ENCODE assay signal across 14 cellular contexts in the genomic region with DNA sequence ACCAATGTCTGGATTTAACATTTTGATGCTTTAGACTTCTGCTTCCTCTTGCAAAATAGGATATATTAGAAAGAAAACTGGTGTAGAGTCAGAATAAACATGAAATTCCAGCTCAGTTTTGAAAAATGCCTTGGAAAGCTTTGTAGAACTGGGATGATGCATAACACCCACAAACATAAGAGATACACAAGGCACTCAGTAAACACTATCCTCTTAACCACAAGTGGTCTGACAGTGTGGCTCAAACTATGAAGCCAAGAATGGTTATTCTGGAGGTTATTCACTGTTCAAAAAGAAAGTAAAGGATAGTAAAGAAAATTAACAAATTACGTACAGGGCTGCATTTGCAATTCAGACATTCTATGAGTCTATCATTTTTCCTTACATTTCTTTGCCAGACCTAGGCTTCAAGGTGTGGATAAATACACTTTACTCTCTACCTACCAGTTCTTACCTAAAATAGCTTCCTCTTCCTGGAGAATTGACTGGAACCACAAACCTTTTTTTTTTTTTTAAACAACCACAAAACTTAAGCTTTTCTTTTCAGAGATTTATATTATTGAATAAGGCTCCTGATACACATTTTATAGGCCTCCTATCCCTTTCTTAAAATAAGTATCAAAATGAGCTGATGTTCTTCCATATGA. TPM values are rescaled to one million over a fixed set of nuclear protein-coding genes. Genes with fewer than 3 reads are reported as not detected.
DNase-seq lines count a peak whose midpoint lies in the region; ATAC-seq and TF ChIP-seq lines count a peak whose summit lies in the region.
"Had no signal": no experiment of that assay in that cellular context is flagged by ENCODE, and none has a peak within 500 bp of the region (broad histone marks: within the 10 kb centered on the region; RNA-seq: fewer than 3 reads in every experiment).

No MANE protein-coding gene starts in this region.

- H3K27me3 Mint-ChIP-seq in activated CD4-positive, alpha-beta T cell treated with anti-CD3 and anti-CD28 coated beads, Interleukin-2, amount 10 ng/mL, durations not matched to agents 24 days and 14 days, result no peaks in the 10 kb centered on the region
- no peaks in the 10 kb centered on the region for H3K27me3 Mint-ChIP-seq in progenitor cell of endocrine pancreas

- H3K36me3 Mint-ChIP-seq in activated CD4-positive, alpha-beta T cell treated with anti-CD3 and anti-CD28 coated beads, Interleukin-2, amount 10 ng/mL, durations not matched to agents 24 days and 14 days (ENCODE audit: low read depth), result peaks cover 33% of the 10 kb centered on the region
- peaks cover 22% of the 10 kb centered on the region for H3K36me3 Mint-ChIP-seq in progenitor cell of endocrine pancreas (ENCODE audit: insufficient read depth)

- DNase-seq in activated CD4-positive, alpha-beta T cell treated with anti-CD3 and anti-CD28 coated beads, Interleukin-2, amount 10 ng/mL, durations not matched to agents 24 days and 14 days, result no peak
- DNase-seq in activated CD4-positive, alpha-beta T cell treated with anti-CD3 and anti-CD28 coated beads for 48 hours, result no peak
- DNase-seq in M059J (ENCODE audit: low read depth) (peak; percentile 37), choroid plexus epithelial cell (ENCODE audit: low read depth) (peak; percentile 57), progenitor cell of endocrine pancreas (ENCODE audit: low spot score, unreplicated experiment) (no peak), RKO (ENCODE audit: low spot score) (no peak)
- DNase-seq: dermis blood vessel endothelial cell; head of caudate nucleus; MG63; NK-92 treated with Interleukin-12 subunit alpha and Interleukin-12 subunit beta, amount 100 ng/mL, for 24 hours; right lobe of liver had no signal

- no peaks in the 10 kb centered on the region for H3K9me3 Mint-ChIP-seq in activated CD4-positive, alpha-beta T cell treated with anti-CD3 and anti-CD28 coated beads, Interleukin-2, amount 10 ng/mL, durations not matched to agents 24 days and 14 days
- no peaks in the 10 kb centered on the region for H3K9me3 Mint-ChIP-seq in progenitor cell of endocrine pancreas (ENCODE audit: low read depth)
- H3K9me3 Mint-ChIP-seq: activated T-helper 2 cell treated with anti-CD3 and anti-CD28 coated beads, Interferon-gamma antibody, Interleukin-2, Interleukin-4, amounts not matched to agents 10 μg/mL and 5 μg/mL and 100 μg/mL, durations not matched to agents 14 hours and 24 hours and 36 hours had no signal

- H3K27ac Mint-ChIP-seq in activated CD4-positive, alpha-beta T cell treated with anti-CD3 and anti-CD28 coated beads, Interleukin-2, amount 10 ng/mL, durations not matched to agents 24 days and 14 days, result no peak overlapping the region
- peak overlapping the region; percentile 83 for H3K27ac Mint-ChIP-seq in progenitor cell of endocrine pancreas
- H3K27ac Mint-ChIP-seq: activated T-helper 2 cell treated with anti-CD3 and anti-CD28 coated beads, Interferon-gamma antibody, Interleukin-2, Interleukin-4, amounts not matched to agents 10 μg/mL and 5 μg/mL and 100 μg/mL, durations not matched to agents 14 hours and 24 hours and 36 hours had no signal

- H3K4me1 Mint-ChIP-seq in activated CD4-positive, alpha-beta T cell treated with anti-CD3 and anti-CD28 coated beads, Interleukin-2, amount 10 ng/mL, durations not matched to agents 24 days and 14 days, result peaks cover 23% of the 10 kb centered on the region
- peaks cover 34% of the 10 kb centered on the region for H3K4me1 Mint-ChIP-seq in progenitor cell of endocrine pancreas (ENCODE audit: low read depth)

- intact Hi-C loops in activated CD4-positive, alpha-beta T cell treated with anti-CD3 and anti-CD28 coated beads, Interleukin-2, amount 10 ng/mL, durations not matched to agents 24 days and 14 days (cut with micrococcal nuclease), result loop anchor here (1.0 kb wide), 1 partner anchor 9 kb away; a partner anchor contains a TSS

- ATAC-seq in GM18519 (IDR thresholded peaks at IDR 0.05; ENCODE audit: low FRiP score, unreplicated experiment) (no peak), GM21786 (IDR thresholded peaks at IDR 0.05; ENCODE audit: unreplicated experiment) (no peak)

- TF ChIP-seq CTCF in choroid plexus epithelial cell (conservative IDR thresholded peaks at IDR 0.05; ENCODE audit: low read depth, low read length), result no peak
- no peak for TF ChIP-seq CTCF in progenitor cell of endocrine pancreas (IDR thresholded peaks at IDR 0.05; ENCODE audit: unreplicated experiment)

- peak overlapping the region; percentile 43 for H3K4me3 Mint-ChIP-seq in activated CD4-positive, alpha-beta T cell treated with anti-CD3 and anti-CD28 coated beads, Interleukin-2, amount 10 ng/mL, durations not matched to agents 24 days and 14 days
- H3K4me3 Mint-ChIP-seq in progenitor cell of endocrine pancreas (ENCODE audit: low read depth), result no peak overlapping the region

- no peak overlapping the region for H3K4me3 ChIP-seq in choroid plexus epithelial cell (ENCODE audit: low read depth, low read length)
- H3K4me3 ChIP-seq: MG63, right lobe of liver had no signal

RNA-seq across cellular contexts. Expression of a gene that starts 9.0 kb away (rescaled TPM):
- 26.3 and 31.3 TPM in 2 replicates for total RNA-seq in activated CD4-positive, alpha-beta T cell treated with anti-CD3 and anti-CD28 coated beads, Interleukin-2, amount 10 ng/mL, durations not matched to agents 24 days and 14 days
- 24.1 and 27.6 TPM in 2 replicates for total RNA-seq in M059J (2014; rRNA removed; shearing (Covaris generic))
- 23.4 and 24.5 TPM in 2 replicates for total RNA-seq in progenitor cell of endocrine pancreas

Comparison
In these comparisons a context has a peak if more than half of its experiments do, and no peak if none do; other contexts are left out.
1. DNase-seq: peak in M059J (single experiment) and choroid plexus epithelial cell (single experiment); none in activated CD4-positive, alpha-beta T cell treated with anti-CD3 and anti-CD28 coated beads, Interleukin-2, amount 10 ng/mL, durations not matched to agents 24 days and 14 days (single experiment), activated CD4-positive, alpha-beta T cell treated with anti-CD3 and anti-CD28 coated beads for 48 hours (single experiment), progenitor cell of endocrine pancreas (single experiment) and RKO (single experiment).